ENCODE assay signal across 16 cellular contexts in the genomic region with DNA sequence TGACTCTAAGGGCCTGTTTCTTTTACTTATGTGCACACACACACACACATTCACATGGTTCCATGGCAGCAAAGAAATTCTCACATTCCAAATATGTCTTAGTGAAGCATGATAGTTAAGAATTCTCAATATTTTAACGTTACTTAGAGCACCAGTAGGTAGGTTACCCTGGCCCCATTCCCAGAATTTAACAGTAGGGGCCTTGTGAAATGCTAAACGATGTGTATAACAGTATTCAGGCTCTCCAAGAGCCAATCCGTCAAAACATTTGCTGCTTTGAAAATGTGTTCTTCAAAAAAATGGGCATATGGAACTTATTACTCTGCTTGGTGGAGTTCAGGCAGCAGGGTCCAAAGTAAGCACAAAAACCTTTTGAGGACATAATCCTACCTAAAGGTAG.
DNase-seq lines count a peak whose midpoint lies in the region; ATAC-seq, FAIRE-seq and TF ChIP-seq lines count a peak whose summit lies in the region.
"Had no signal": no experiment of that assay in that cellular context is flagged by ENCODE, and none has a peak within 500 bp of the region (broad histone marks: within the 10 kb centered on the region; RNA-seq: fewer than 3 reads in every experiment).

No MANE protein-coding gene starts in this region.

- no peak for ATAC-seq in gastrocnemius medialis

- peaks cover 8 to 15% of the 10 kb centered on the region in 2 donors for H3K4me1 ChIP-seq in gastrocnemius medialis
- H3K4me1 ChIP-seq: BLaER1 had no signal

- no peaks in the 10 kb centered on the region for H3K36me3 ChIP-seq in gastrocnemius medialis
- H3K36me3 ChIP-seq: BLaER1, cardiac muscle cell, pancreas had no signal

- no peak overlapping the region for H3K27ac ChIP-seq in dorsolateral prefrontal cortex
- H3K27ac ChIP-seq in gastrocnemius medialis, result no peak overlapping the region
- H3K27ac ChIP-seq: BLaER1, cardiac muscle cell, pancreas had no signal

- H3K9me3 ChIP-seq in gastrocnemius medialis, result no peaks in the 10 kb centered on the region
- H3K9me3 ChIP-seq: BLaER1, pancreas had no signal

- no peak for TF ChIP-seq POLR2A in gastrocnemius medialis (IDR thresholded peaks at IDR 0.05)

- FAIRE-seq in A204.1 (lab: Jason Lieb, UNC), result peak; percentile 100

- no peak overlapping the region for H3K4me3 ChIP-seq in HFF-Myc (replicated peaks; ENCODE audit: low read depth, low read length)
- H3K4me3 ChIP-seq in astrocyte of the cerebellum (ENCODE audit: low read depth, low read length), result no peak overlapping the region
- H3K4me3 ChIP-seq in dorsolateral prefrontal cortex, result no peak overlapping the region
- no peak overlapping the region for H3K4me3 ChIP-seq in gastrocnemius medialis
- H3K4me3 ChIP-seq: BLaER1, cardiac muscle cell, pancreas had no signal

- in situ Hi-C loops in astrocyte of the cerebellum (cut with HindIII; ENCODE audit: low sequenced_read_pairs) (no loop called here), gastrocnemius medialis (cut with MboI; ENCODE audit: low sequenced_read_pairs in 4 of 4) (no loop called here)

- H3K27me3 ChIP-seq in dorsolateral prefrontal cortex, result no peaks in the 10 kb centered on the region
- no peaks in the 10 kb centered on the region for H3K27me3 ChIP-seq in gastrocnemius medialis
- H3K27me3 ChIP-seq: BLaER1, cardiac muscle cell, pancreas had no signal

- intact Hi-C loops in dorsolateral prefrontal cortex (cut with DNase I), result no loop called here
- intact Hi-C loops in gastrocnemius medialis (cut with DNase I; ENCODE audit: low total_unique reads), result loop anchor here (5.0 kb wide), 1 partner anchor 96 kb away; a partner anchor contains a TSS

- TF ChIP-seq CTCF in HFF-Myc (IDR thresholded peaks at IDR 0.05; ENCODE audit: low read depth, low read length, missing control alignments) (no peak), astrocyte of the cerebellum (IDR thresholded peaks at IDR 0.05; ENCODE audit: low read depth, low read length, missing control alignments) (no peak), dorsolateral prefrontal cortex (IDR thresholded peaks at IDR 0.05 in 54 of 56, conservative IDR thresholded peaks at IDR 0.05 in 2 of 56; ENCODE audit: low read depth in 1 of 56, partially characterized antibody in 56 of 56) (no peak), gastrocnemius medialis (IDR thresholded peaks at IDR 0.05 in 4 of 5, conservative IDR thresholded peaks at IDR 0.05 in 1 of 5) (no peak)

- peak; percentile 59 for DNase-seq in HFF-Myc (ENCODE audit: extremely low read depth, low read depth)
- DNase-seq in astrocyte of the cerebellum (ENCODE audit: low read depth), result peak; percentile 98
- peak; percentile 64 for DNase-seq in kidney glomerular epithelial cell (lab: John Stamatoyannopoulos, UW)
- DNase-seq in dorsolateral prefrontal cortex, result no peak
- DNase-seq in amygdala (lab: John Stamatoyannopoulos, UW), result no peak
- no peak for DNase-seq in gastrocnemius medialis
- DNase-seq in activated CD4-positive, alpha-beta T cell treated with anti-CD3 and anti-CD28 coated beads, Interleukin-2, amount 50 U/mL, for 4 hours, result no peak
- DNase-seq: activated CD8-positive, alpha-beta memory T cell treated with anti-CD3 and anti-CD28 coated beads, Interleukin-2, amount 50 U/mL, for 48 hours; foreskin melanocyte; left cardiac atrium; NCI-H2029; OCI-M1; pancreas had no signal

Comparison
In these comparisons a context has a peak if more than half of its experiments do, and no peak if none do; other contexts are left out.
1. DNase-seq: peak in HFF-Myc (single experiment), astrocyte of the cerebellum (single experiment) and kidney glomerular epithelial cell (single experiment); none in dorsolateral prefrontal cortex (0 of 10), amygdala (0 of 56), gastrocnemius medialis (0 of 2) and activated CD4-positive, alpha-beta T cell treated with anti-CD3 and anti-CD28 coated beads, Interleukin-2, amount 50 U/mL, for 4 hours (0 of 2).